In the genomic region with DNA sequence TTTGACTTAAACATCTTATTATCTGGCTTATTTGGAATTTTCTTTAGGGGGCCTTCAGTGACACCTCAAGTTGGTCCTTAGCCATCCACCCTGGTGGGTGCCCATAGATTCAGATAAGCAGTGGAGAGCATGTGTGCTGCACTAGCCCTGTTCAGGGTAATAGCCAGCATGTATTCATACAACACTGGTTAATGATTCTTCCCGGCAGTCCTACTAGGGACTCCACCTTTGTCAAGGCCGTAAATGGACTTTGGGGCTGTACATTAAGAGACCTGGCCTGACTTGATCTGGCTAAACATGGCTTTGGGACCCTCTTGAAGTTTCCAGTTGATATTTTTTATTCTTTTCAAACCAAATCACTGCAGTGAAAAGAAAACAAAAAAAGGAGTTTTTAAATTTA, we compare ENCODE assay signal across 19 cellular contexts.
DNase-seq lines count a peak whose midpoint lies in the region; ATAC-seq, FAIRE-seq and TF ChIP-seq lines count a peak whose summit lies in the region.
"Had no signal": no experiment of that assay in that cellular context is flagged by ENCODE, and none has a peak within 500 bp of the region (broad histone marks: within the 10 kb centered on the region; RNA-seq: fewer than 3 reads in every experiment).

No MANE protein-coding gene starts in this region.

- peak; percentile 45 for ATAC-seq in GM12878
- ATAC-seq: K562, Panc1 had no signal

- H3K9ac ChIP-seq in GM12878 (ENCODE audit: control insufficient read depth, insufficient read depth, low read length), result no peak overlapping the region

- TF ChIP-seq EP300 in GM12878 (IDR thresholded peaks at IDR 0.05; ENCODE audit: borderline replicate concordance in 1 of 2, control insufficient read depth in 1 of 2, low read depth in 2 of 2, low read length in 2 of 2), result no peak

- no peak for FAIRE-seq in GM12878 (lab: Jason Lieb, UNC)
- FAIRE-seq: K562 had no signal

- in situ Hi-C loops in GM12878 (cut with MboI), result no loop called here

- no peaks in the 10 kb centered on the region for H3K79me2 ChIP-seq in GM12878 (ENCODE audit: control insufficient read depth, insufficient read depth, low read length)

- no peak for TF ChIP-seq CTCF in GM12878 (IDR thresholded peaks at IDR 0.05 in 2 of 3, conservative IDR thresholded peaks at IDR 0.05 in 1 of 3; ENCODE audit: control insufficient read depth in 2 of 3, extremely low read depth in 1 of 3, insufficient read depth in 1 of 3, low read depth in 3 of 3, low read length in 3 of 3)

- no peak overlapping the region for H2AFZ ChIP-seq in GM12878 (ENCODE audit: control insufficient read depth, low read depth, low read length)

- no peak for TF ChIP-seq RAD21 in GM12878 (IDR thresholded peaks at IDR 0.05; ENCODE audit: insufficient read depth, low read depth, low read length)

- SMC1A ChIA-PET in GM12878 (lab: Charles Lee; ENCODE audit: uncharacterized antibody, unreplicated experiment), result interaction anchor here (0.7 to 2.6 kb wide), 7 partner anchors 13 to 613 kb away, joined by 3 to 14 read pairs (median 5); no protein-coding TSS in a partner anchor

- intact Hi-C loops in GM12878 (cut with micrococcal nuclease; ENCODE audit: unreplicated experiment), result no loop called here

- no peak overlapping the region for H3K4me2 ChIP-seq in GM12878 (ENCODE audit: control insufficient read depth, insufficient read depth)

- no peaks in the 10 kb centered on the region for H3K4me1 ChIP-seq in GM12878 (ENCODE audit: control insufficient read depth, insufficient read depth, low read length)

- RAD21 ChIA-PET in GM12878 (lab: Charles Lee; ENCODE audit: unreplicated experiment), result interaction anchor here (0.6 to 1.5 kb wide), 3 partner anchors 17 to 123 kb away, joined by 4 read pairs; no protein-coding TSS in a partner anchor

- DNase-seq in NCI-H69 (lab: John Stamatoyannopoulos, UW) (peak; percentile 23), GM12878 (ENCODE audit: low read depth, low spot score) (no peak), kidney tubule cell (ENCODE audit: low spot score) (peak; percentile 38), renal cortical epithelial cell (ENCODE audit: low read depth) (peak; percentile 27), NCI-H2081 (lab: John Stamatoyannopoulos, UW) (no peak), DMS53 (lab: John Stamatoyannopoulos, UW) (no peak), hippocampal formation (lab: John Stamatoyannopoulos, UW) (no peak), NCI-H2171 (lab: John Stamatoyannopoulos, UW) (no peak)
- DNase-seq: ACHN, C1 segment of cervical spinal cord, DMS79 treated with DMSO at 0.1 percent for 48 hours, HCEC 1CT, NCI-H1105, NCI-H1694, NCI-H226, NCI-H524 treated with DMSO at 0.1 percent for 48 hours, SW 1271 had no signal

- CTCF ChIA-PET in GM12878 (lab: Yijun Ruan, JAX), result interaction anchor here (1.2 kb wide), 1 partner anchor 29 kb away, joined by 3 read pairs; no protein-coding TSS in a partner anchor

- H3K27ac ChIP-seq in GM12878 (ENCODE audit: control insufficient read depth, insufficient read depth), result no peak overlapping the region

- no peaks in the 10 kb centered on the region; a peak in 2 of 4 replicates for H3K27me3 ChIP-seq in GM12878 (replicated peaks in 1 of 2; ENCODE audit: control insufficient read depth in 2 of 2, insufficient read depth in 2 of 2, low read length in 1 of 2)

- no peak for TF ChIP-seq POLR2A in GM12878 (IDR thresholded peaks at IDR 0.05; ENCODE audit: low read depth, low read length)

- H3K4me3 ChIP-seq in GM12878, result no peak overlapping the region
- H3K4me3 ChIP-seq: K562 had no signal

- no peaks in the 10 kb centered on the region for H3K9me3 ChIP-seq in GM12878 (replicated peaks; ENCODE audit: control insufficient read depth, insufficient read depth, low read length)

- POLR2A ChIA-PET in GM12878 (lab: Charles Lee), result interaction anchor here (1.3 kb wide), 1 partner anchor 13 kb away, joined by 5 read pairs; no protein-coding TSS in a partner anchor

- BruUV-seq in GM12878 (replicated peaks; lab: Mats Ljungman, UMichigan), result no TSS peak

- H4K20me1 ChIP-seq in GM12878 (ENCODE audit: control insufficient read depth, insufficient read depth), result no peaks in the 10 kb centered on the region

- WGBS in GM12878 (ENCODE audit: insufficient coverage, insufficient replicate concordance, low lambda C conversion rate, missing lambda C conversion rate), result 40% methylated on average over 2 of the region's 2 CpGs

- H3K36me3 ChIP-seq in GM12878 (ENCODE audit: control insufficient read depth in 2 of 2, insufficient read depth in 2 of 2, low read length in 1 of 2), result no peaks in the 10 kb centered on the region

TF ChIP-seq in GM12878, 131 proteins besides CTCF, POLR2A, EP300 and RAD21:
- TF ChIP-seq, protein P1, sequence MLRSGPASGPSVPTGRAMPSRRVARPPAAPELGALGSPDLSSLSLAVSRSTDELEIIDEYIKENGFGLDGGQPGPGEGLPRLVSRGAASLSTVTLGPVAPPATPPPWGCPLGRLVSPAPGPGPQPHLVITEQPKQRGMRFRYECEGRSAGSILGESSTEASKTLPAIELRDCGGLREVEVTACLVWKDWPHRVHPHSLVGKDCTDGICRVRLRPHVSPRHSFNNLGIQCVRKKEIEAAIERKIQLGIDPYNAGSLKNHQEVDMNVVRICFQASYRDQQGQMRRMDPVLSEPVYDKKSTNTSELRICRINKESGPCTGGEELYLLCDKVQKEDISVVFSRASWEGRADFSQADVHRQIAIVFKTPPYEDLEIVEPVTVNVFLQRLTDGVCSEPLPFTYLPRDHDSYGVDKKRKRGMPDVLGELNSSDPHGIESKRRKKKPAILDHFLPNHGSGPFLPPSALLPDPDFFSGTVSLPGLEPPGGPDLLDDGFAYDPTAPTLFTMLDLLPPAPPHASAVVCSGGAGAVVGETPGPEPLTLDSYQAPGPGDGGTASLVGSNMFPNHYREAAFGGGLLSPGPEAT (IDR thresholded peaks at IDR 0.05; ENCODE audit: low read depth), result no peak
- no peak for TF ChIP-seq MTA2 (IDR thresholded peaks at IDR 0.05; ENCODE audit: low read depth)
- no peak for TF ChIP-seq JUND (IDR thresholded peaks at IDR 0.05; ENCODE audit: low read depth, low read length)
- no peak for TF ChIP-seq SREBF1 (IDR thresholded peaks at IDR 0.05; ENCODE audit: low read length)
- TF ChIP-seq ZBED1 (IDR thresholded peaks at IDR 0.05; ENCODE audit: borderline replicate concordance), result no peak
- TF ChIP-seq, protein P2, sequence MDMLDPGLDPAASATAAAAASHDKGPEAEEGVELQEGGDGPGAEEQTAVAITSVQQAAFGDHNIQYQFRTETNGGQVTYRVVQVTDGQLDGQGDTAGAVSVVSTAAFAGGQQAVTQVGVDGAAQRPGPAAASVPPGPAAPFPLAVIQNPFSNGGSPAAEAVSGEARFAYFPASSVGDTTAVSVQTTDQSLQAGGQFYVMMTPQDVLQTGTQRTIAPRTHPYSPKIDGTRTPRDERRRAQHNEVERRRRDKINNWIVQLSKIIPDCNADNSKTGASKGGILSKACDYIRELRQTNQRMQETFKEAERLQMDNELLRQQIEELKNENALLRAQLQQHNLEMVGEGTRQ (IDR thresholded peaks at IDR 0.05; ENCODE audit: borderline replicate concordance, low read depth, low read length), result no peak
- TF ChIP-seq TAF1 (IDR thresholded peaks at IDR 0.05; ENCODE audit: borderline replicate concordance, low read depth, low read length), result no peak
- TF ChIP-seq JUNB (IDR thresholded peaks at IDR 0.05), result no peak
- TF ChIP-seq ZNF274 (IDR thresholded peaks at IDR 0.05; ENCODE audit: insufficient read depth, insufficient read length), result no peak

Comparison
In these comparisons a context has a peak if more than half of its experiments do, and no peak if none do; other contexts are left out.
1. DNase-seq: peak in NCI-H69 (single experiment), kidney tubule cell (single experiment) and renal cortical epithelial cell (single experiment); none in GM12878 (single experiment), NCI-H2081 (0 of 2), DMS53 (single experiment), hippocampal formation (0 of 2) and NCI-H2171 (single experiment).